Comparison of ENCODE assay signal across 13 cellular contexts in the genomic region with DNA sequence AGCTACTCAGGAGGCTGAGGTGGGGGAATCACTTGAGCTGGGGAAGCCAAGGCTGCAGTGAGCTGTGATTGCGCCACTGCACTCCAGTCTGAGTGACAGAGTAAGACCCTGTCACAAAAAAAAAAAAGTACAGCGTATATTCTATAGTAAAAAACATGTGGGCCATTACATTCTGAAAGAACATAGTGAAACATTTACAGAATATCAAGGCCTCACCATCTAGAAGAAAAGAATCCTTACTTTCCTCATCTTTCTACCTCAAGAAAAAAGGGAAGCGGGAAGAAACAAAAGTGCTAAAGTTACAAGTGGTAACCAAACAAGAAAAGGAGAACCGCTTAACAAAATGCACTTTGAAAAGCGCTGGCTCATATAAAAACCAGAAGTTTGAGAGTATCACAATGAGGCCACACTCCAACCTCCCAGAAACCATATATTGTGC. TPM values are rescaled to one million over a fixed set of nuclear protein-coding genes. Genes with fewer than 3 reads are reported as not detected.
DNase-seq lines count a peak whose midpoint lies in the region; ATAC-seq, FAIRE-seq and TF ChIP-seq lines count a peak whose summit lies in the region.
"Had no signal": no experiment of that assay in that cellular context is flagged by ENCODE, and none has a peak within 500 bp of the region (broad histone marks: within the 10 kb centered on the region; RNA-seq: fewer than 3 reads in every experiment).

No MANE protein-coding gene starts in this region.

- H3K4me2 ChIP-seq in parathyroid adenoma (ENCODE audit: low read length), result no peak overlapping the region

- no peak overlapping the region for H3K27ac ChIP-seq in parathyroid adenoma
- no peak overlapping the region for H3K27ac ChIP-seq in small intestine (ENCODE audit: low read depth in 1 of 2, low read length in 1 of 2)
- H3K27ac ChIP-seq: uterus had no signal

- 83 to 97% (median 88%) methylated on average over 5 of the region's 5 CpGs for WGBS in small intestine, 3 donors

- H3K27me3 ChIP-seq in parathyroid adenoma (ENCODE audit: control insufficient read depth, insufficient read depth, low read length), result no peaks in the 10 kb centered on the region
- H3K27me3 ChIP-seq in small intestine (ENCODE audit: control insufficient read depth in 2 of 2, insufficient read depth in 2 of 2, low read length in 2 of 2), result no peaks in the 10 kb centered on the region

- H3K27ac Mint-ChIP-seq in natural killer cell treated with Interleukin-12 subunit alpha and Interleukin-12 subunit beta and Interleukin-15 and Interleukin-18, amount 100 ng/mL, for 72 hours, result no peak overlapping the region
- no peak overlapping the region for H3K27ac Mint-ChIP-seq in stimulated activated naive CD8-positive, alpha-beta T cell treated with anti-CD3 and anti-CD28 coated beads, Interleukin-15, amount 100 ng/mL, for 72 hours

- H3K4me3 ChIP-seq in parathyroid adenoma (ENCODE audit: low read depth, low read length) (no peak overlapping the region), small intestine (ENCODE audit: low read depth in 1 of 2, low read length in 2 of 2) (no peak overlapping the region)
- H3K4me3 ChIP-seq: uterus had no signal

- no peak for FAIRE-seq in small intestine (lab: Jason Lieb, UNC)

- peak overlapping the region; percentile 73 for H2AFZ ChIP-seq in parathyroid adenoma

- ATAC-seq in GM18868 (IDR thresholded peaks at IDR 0.05; ENCODE audit: unreplicated experiment) (peak; percentile 57), HG03196 (IDR thresholded peaks at IDR 0.05; ENCODE audit: unreplicated experiment) (peak; percentile 40)
- no peak for ATAC-seq in natural killer cell treated with Interleukin-12 subunit alpha and Interleukin-12 subunit beta and Interleukin-15 and Interleukin-18, amount 100 ng/mL, for 72 hours
- ATAC-seq in stimulated activated naive CD8-positive, alpha-beta T cell treated with anti-CD3 and anti-CD28 coated beads, Interleukin-15, amount 100 ng/mL, for 72 hours, result no peak

- no peaks in the 10 kb centered on the region for H3K9me3 ChIP-seq in parathyroid adenoma (ENCODE audit: control insufficient read depth, low read length)
- no peaks in the 10 kb centered on the region for H3K9me3 ChIP-seq in small intestine (ENCODE audit: control insufficient read depth, low read depth)
- H3K9me3 ChIP-seq: uterus had no signal

- no peak for TF ChIP-seq CTCF in parathyroid adenoma (IDR thresholded peaks at IDR 0.05)

- no peaks in the 10 kb centered on the region for H3K36me3 ChIP-seq in parathyroid adenoma (ENCODE audit: control insufficient read depth, insufficient read depth, low read length)
- H3K36me3 ChIP-seq in small intestine (ENCODE audit: control insufficient read depth in 2 of 2, insufficient read depth in 2 of 2, low read length in 2 of 2), result no peaks in the 10 kb centered on the region
- H3K36me3 ChIP-seq: uterus had no signal

- in situ Hi-C loops in SK-MEL-5 (cut with HindIII; ENCODE audit: low pct_unique_long_range_greater_than_20kb, low sequenced_read_pairs), result no loop called here

- H3K9ac ChIP-seq in parathyroid adenoma, result no peak overlapping the region

- no peak overlapping the region for H3K4me3 Mint-ChIP-seq in natural killer cell treated with Interleukin-12 subunit alpha and Interleukin-12 subunit beta and Interleukin-15 and Interleukin-18, amount 100 ng/mL, for 72 hours
- H3K4me3 Mint-ChIP-seq in stimulated activated naive CD8-positive, alpha-beta T cell treated with anti-CD3 and anti-CD28 coated beads, Interleukin-15, amount 100 ng/mL, for 72 hours, result no peak overlapping the region

- peaks cover 0 to 9% of the 10 kb centered on the region in 2 donors for H3K4me1 Mint-ChIP-seq in natural killer cell treated with Interleukin-12 subunit alpha and Interleukin-12 subunit beta and Interleukin-15 and Interleukin-18, amount 100 ng/mL, for 72 hours (ENCODE audit: low read depth in 2 of 2)
- peaks cover 7% of the 10 kb centered on the region for H3K4me1 Mint-ChIP-seq in stimulated activated naive CD8-positive, alpha-beta T cell treated with anti-CD3 and anti-CD28 coated beads, Interleukin-15, amount 100 ng/mL, for 72 hours

- peaks cover 8% of the 10 kb centered on the region for H3K4me1 ChIP-seq in parathyroid adenoma
- H3K4me1 ChIP-seq in small intestine (ENCODE audit: control insufficient read depth in 2 of 2, insufficient read depth in 1 of 2, low read depth in 1 of 2, low read length in 1 of 2), result no peaks in the 10 kb centered on the region
- H3K4me1 ChIP-seq: uterus had no signal

- DNase-seq in SK-MEL-5 (ENCODE audit: low read depth, low spot score) (peak; percentile 33), small intestine (no peak), DMS153 (lab: John Stamatoyannopoulos, UW) (no peak)
- no peak for DNase-seq in natural killer cell treated with Interleukin-12 subunit alpha and Interleukin-12 subunit beta and Interleukin-15 and Interleukin-18, amount 100 ng/mL, for 72 hours (ENCODE audit: low spot score)
- no peak for DNase-seq in stimulated activated naive CD8-positive, alpha-beta T cell treated with anti-CD3 and anti-CD28 coated beads, Interleukin-15, amount 100 ng/mL, for 72 hours
- DNase-seq: activated CD4-positive, alpha-beta T cell treated with anti-CD3 and anti-CD28 coated beads for 4 hours; activated naive CD4-positive, alpha-beta T cell treated with Interleukin-2 at 50 U/mL for 16 hours; SHP77 treated with DMSO at 0.1 percent for 48 hours; uterus had no signal

- no peaks in the 10 kb centered on the region for H3K9me3 Mint-ChIP-seq in natural killer cell treated with Interleukin-12 subunit alpha and Interleukin-12 subunit beta and Interleukin-15 and Interleukin-18, amount 100 ng/mL, for 72 hours
- H3K9me3 Mint-ChIP-seq in stimulated activated naive CD8-positive, alpha-beta T cell treated with anti-CD3 and anti-CD28 coated beads, Interleukin-15, amount 100 ng/mL, for 72 hours, result peaks cover 0 to 5% of the 10 kb centered on the region in 2 donors

- H3K79me2 ChIP-seq in parathyroid adenoma, result no peaks in the 10 kb centered on the region

- H3K36me3 Mint-ChIP-seq in natural killer cell treated with Interleukin-12 subunit alpha and Interleukin-12 subunit beta and Interleukin-15 and Interleukin-18, amount 100 ng/mL, for 72 hours, result no peaks in the 10 kb centered on the region

- H3K27me3 Mint-ChIP-seq in natural killer cell treated with Interleukin-12 subunit alpha and Interleukin-12 subunit beta and Interleukin-15 and Interleukin-18, amount 100 ng/mL, for 72 hours, result peaks cover 4 to 26% of the 10 kb centered on the region in 2 donors
- H3K27me3 Mint-ChIP-seq in stimulated activated naive CD8-positive, alpha-beta T cell treated with anti-CD3 and anti-CD28 coated beads, Interleukin-15, amount 100 ng/mL, for 72 hours, result peaks cover 58% of the 10 kb centered on the region

RNA-seq across cellular contexts. Expression of a gene that starts 5.7 kb away (rescaled TPM):
- 0.74 and 1.7 TPM in 2 replicates for total RNA-seq in SK-MEL-5 (2014; rRNA removed; shearing (Covaris generic))
- polyA plus RNA-seq in SK-MEL-5 (2015; cell fraction: cytosol; rRNA removed), result 0.13 and 0.27 TPM in 2 replicates
- polyA plus RNA-seq in SK-MEL-5 (2015; cell fraction: nucleus; rRNA removed), result 0.04 TPM in 1 of 2 replicates, not detected in the other
- 10 to 100 TPM; 25.8 to 53.0 TPM for total RNA-seq in natural killer cell treated with Interleukin-12 subunit alpha and Interleukin-12 subunit beta and Interleukin-15 and Interleukin-18, amount 100 ng/mL, for 72 hours
- 10 to 100 TPM; 29.7 to 40.9 (median 33.8) TPM for polyA plus RNA-seq in small intestine
- total RNA-seq: myocyte had no signal

Comparison
In these comparisons a context has a peak if more than half of its experiments do, and no peak if none do; other contexts are left out.
1. ATAC-seq: peak in GM18868 (single experiment) and HG03196 (single experiment); none in natural killer cell treated with Interleukin-12 subunit alpha and Interleukin-12 subunit beta and Interleukin-15 and Interleukin-18, amount 100 ng/mL, for 72 hours (0 of 2) and stimulated activated naive CD8-positive, alpha-beta T cell treated with anti-CD3 and anti-CD28 coated beads, Interleukin-15, amount 100 ng/mL, for 72 hours (single experiment).
2. RNA of a gene that starts 5.7 kb away (total RNA-seq): 25.8 to 53.0 TPM in natural killer cell treated with Interleukin-12 subunit alpha and Interleukin-12 subunit beta and Interleukin-15 and Interleukin-18, amount 100 ng/mL, for 72 hours; 0.74 to 1.7 TPM in SK-MEL-5; every median in the first group is over 10 times any median in the second.